ENCODE assay signal across 13 cellular contexts in the genomic region with DNA sequence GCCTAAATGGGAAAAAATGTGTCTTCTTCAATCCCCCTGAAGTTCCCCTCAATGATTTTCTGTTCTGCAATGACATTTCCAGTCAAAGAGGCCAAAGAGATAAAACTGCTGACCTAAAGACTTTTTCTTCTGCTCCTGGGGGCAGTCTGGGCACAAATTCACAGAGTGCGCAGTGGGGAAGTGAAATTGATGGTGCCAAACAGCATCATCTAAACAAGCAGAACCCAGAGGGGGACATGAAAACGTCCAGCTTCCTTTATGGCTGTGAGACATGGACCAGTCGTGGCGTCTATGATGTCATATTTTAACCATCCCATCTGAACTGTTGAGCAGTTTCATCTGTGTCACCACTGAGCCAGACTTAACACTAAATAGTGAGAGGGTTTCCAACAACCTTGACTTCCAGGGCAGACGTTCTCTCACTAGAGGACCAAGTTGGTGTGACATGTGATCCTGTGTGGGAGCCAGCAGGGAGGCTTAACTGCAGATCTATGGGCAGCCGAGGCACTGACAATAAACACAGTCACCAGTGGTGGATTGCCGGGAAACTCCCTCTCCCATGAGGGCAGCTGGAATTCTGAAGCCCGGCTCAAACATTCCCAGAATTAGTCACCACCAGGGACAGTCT. TPM values are rescaled to one million over a fixed set of nuclear protein-coding genes. Genes with fewer than 3 reads are reported as not detected.
A peak's percentile ranks its signal among the peaks of the same experiment; 100 is the strongest.
DNase-seq lines count a peak whose midpoint lies in the region; ATAC-seq, FAIRE-seq and TF ChIP-seq lines count a peak whose summit lies in the region.
"Had no signal": no experiment of that assay in that cellular context is flagged by ENCODE, and none has a peak within 500 bp of the region (broad histone marks: within the 10 kb centered on the region; RNA-seq: fewer than 3 reads in every experiment).

No MANE protein-coding gene starts in this region.

- TF ChIP-seq CTCF in A549 (IDR thresholded peaks at IDR 0.05) (no peak), HFFc6 (IDR thresholded peaks at IDR 0.05) (no peak)

- ATAC-seq in A549 (peak; percentile 36 to 58; a peak in 4 of 6 replicates), left lobe of liver (peak; percentile 40), GM18520 (IDR thresholded peaks at IDR 0.05; ENCODE audit: unreplicated experiment) (no peak)
- ATAC-seq in activated naive CD8-positive, alpha-beta T cell treated with anti-CD3 and anti-CD28 coated beads, Interleukin-2, amount 50 U/mL, for 24 hours = peak; percentile 69

- H3K36me3 Mint-ChIP-seq in HFFc6 (ENCODE audit: low read depth) = no peaks in the 10 kb centered on the region
- H3K36me3 Mint-ChIP-seq in activated naive CD8-positive, alpha-beta T cell treated with anti-CD3 and anti-CD28 coated beads, Interleukin-2, amount 50 U/mL, for 24 hours (ENCODE audit: low read depth) = no peaks in the 10 kb centered on the region
- peaks cover 2% of the 10 kb centered on the region for H3K36me3 Mint-ChIP-seq in activated T-helper 1 cell treated with anti-CD3 and anti-CD28 coated beads, Interleukin-12 subunit alpha, Interleukin-12 subunit beta, Interleukin-2, Interleukin-4 antibody, amounts not matched to agents 30 ng/mL and 10 ng/mL and 1 ng/mL, durations not matched to agents 14 hours and 24 hours and 36 hours (ENCODE audit: low read depth)

- no peaks in the 10 kb centered on the region for H3K4me1 ChIP-seq in A549

- H3K27ac Mint-ChIP-seq in HFFc6 = no peak overlapping the region
- peak overlapping the region; percentile 73 for H3K27ac Mint-ChIP-seq in activated naive CD8-positive, alpha-beta T cell treated with anti-CD3 and anti-CD28 coated beads, Interleukin-2, amount 50 U/mL, for 24 hours
- H3K27ac Mint-ChIP-seq in activated T-helper 1 cell treated with anti-CD3 and anti-CD28 coated beads, Interleukin-12 subunit alpha, Interleukin-12 subunit beta, Interleukin-2, Interleukin-4 antibody, amounts not matched to agents 30 ng/mL and 10 ng/mL and 1 ng/mL, durations not matched to agents 14 hours and 24 hours and 36 hours = no peak overlapping the region

- no peak overlapping the region for H3K4me3 Mint-ChIP-seq in HFFc6
- H3K4me3 Mint-ChIP-seq in activated naive CD8-positive, alpha-beta T cell treated with anti-CD3 and anti-CD28 coated beads, Interleukin-2, amount 50 U/mL, for 24 hours = no peak overlapping the region
- no peak overlapping the region for H3K4me3 Mint-ChIP-seq in activated T-helper 1 cell treated with anti-CD3 and anti-CD28 coated beads, Interleukin-12 subunit alpha, Interleukin-12 subunit beta, Interleukin-2, Interleukin-4 antibody, amounts not matched to agents 30 ng/mL and 10 ng/mL and 1 ng/mL, durations not matched to agents 14 hours and 24 hours and 36 hours
- H3K4me3 Mint-ChIP-seq: CD4-positive, CD25-positive, alpha-beta regulatory T cell had no signal

- DNase-seq in A549 (ENCODE audit: low read depth in 1 of 2, low spot score in 1 of 2) (peak; percentile 3 to 8), HFFc6 (peak; percentile 6), left lobe of liver (ENCODE audit: low spot score) (no peak), frontal cortex (ENCODE audit: low spot score in 2 of 2) (no peak), cerebellar nuclear complex (lab: John Stamatoyannopoulos, UW) (no peak)
- no peak for DNase-seq in activated naive CD8-positive, alpha-beta T cell treated with anti-CD3 and anti-CD28 coated beads, Interleukin-2, amount 50 U/mL, for 24 hours
- no peak for DNase-seq in activated T-helper 1 cell treated with anti-CD3 and anti-CD28 coated beads, Interleukin-12 subunit alpha, Interleukin-12 subunit beta, Interleukin-2, Interleukin-4 antibody, amounts not matched to agents 30 ng/mL and 10 ng/mL and 1 ng/mL, durations not matched to agents 14 hours and 24 hours and 36 hours (ENCODE audit: low spot score)
- DNase-seq: activated CD4-positive, alpha-beta T cell treated with anti-CD3 and anti-CD28 coated beads, Interleukin-2, amount 50 U/mL, for 4 hours; CD4-positive, CD25-positive, alpha-beta regulatory T cell; stimulated activated CD4-positive, alpha-beta T cell treated with anti-CD3 and anti-CD28 coated beads, Interleukin-12 subunit alpha, Interleukin-12 subunit beta, amount 100 ng/mL, for 4 hours had no signal

- H3K4me2 ChIP-seq in A549 = 0 out of 3 replicates have a peak overlapping the region, but pooled peaks have one; percentile 2

- no peak overlapping the region for H3K27ac ChIP-seq in A549

- H3K27me3 Mint-ChIP-seq in HFFc6 (ENCODE audit: insufficient read depth) = peaks cover 21% of the 10 kb centered on the region; the same call in 1 of the 2 replicates
- H3K27me3 Mint-ChIP-seq in activated naive CD8-positive, alpha-beta T cell treated with anti-CD3 and anti-CD28 coated beads, Interleukin-2, amount 50 U/mL, for 24 hours = no peaks in the 10 kb centered on the region
- peaks cover 3% of the 10 kb centered on the region for H3K27me3 Mint-ChIP-seq in activated T-helper 1 cell treated with anti-CD3 and anti-CD28 coated beads, Interleukin-12 subunit alpha, Interleukin-12 subunit beta, Interleukin-2, Interleukin-4 antibody, amounts not matched to agents 30 ng/mL and 10 ng/mL and 1 ng/mL, durations not matched to agents 14 hours and 24 hours and 36 hours (ENCODE audit: insufficient read depth)
- H3K27me3 Mint-ChIP-seq: CD4-positive, CD25-positive, alpha-beta regulatory T cell had no signal

- H3K9me3 ChIP-seq in A549 = no peaks in the 10 kb centered on the region

- TF ChIP-seq RAD21 in A549 (conservative IDR thresholded peaks at IDR 0.05 in 1 of 2, IDR thresholded peaks at IDR 0.05 in 1 of 2) = no peak

- H3K4me3 ChIP-seq in A549 = no peak overlapping the region

- H3K9me3 Mint-ChIP-seq in HFFc6 = no peaks in the 10 kb centered on the region
- H3K9me3 Mint-ChIP-seq in activated naive CD8-positive, alpha-beta T cell treated with anti-CD3 and anti-CD28 coated beads, Interleukin-2, amount 50 U/mL, for 24 hours = no peaks in the 10 kb centered on the region
- H3K9me3 Mint-ChIP-seq in activated T-helper 1 cell treated with anti-CD3 and anti-CD28 coated beads, Interleukin-12 subunit alpha, Interleukin-12 subunit beta, Interleukin-2, Interleukin-4 antibody, amounts not matched to agents 30 ng/mL and 10 ng/mL and 1 ng/mL, durations not matched to agents 14 hours and 24 hours and 36 hours = no peaks in the 10 kb centered on the region

- FAIRE-seq in A549 (lab: Jason Lieb, UNC) (no peak), frontal cortex (lab: Jason Lieb, UNC) (no peak)
- FAIRE-seq: islet of Langerhans had no signal

- no peak for TF ChIP-seq POLR2A in A549 (IDR thresholded peaks at IDR 0.05; ENCODE audit: low read length)

- H3K4me1 Mint-ChIP-seq in HFFc6 (ENCODE audit: low read depth) = 0 out of 2 replicates have a peak, but pooled peaks cover 6% of the 10 kb centered on the region
- peaks cover 57% of the 10 kb centered on the region for H3K4me1 Mint-ChIP-seq in activated naive CD8-positive, alpha-beta T cell treated with anti-CD3 and anti-CD28 coated beads, Interleukin-2, amount 50 U/mL, for 24 hours
- H3K4me1 Mint-ChIP-seq in activated T-helper 1 cell treated with anti-CD3 and anti-CD28 coated beads, Interleukin-12 subunit alpha, Interleukin-12 subunit beta, Interleukin-2, Interleukin-4 antibody, amounts not matched to agents 30 ng/mL and 10 ng/mL and 1 ng/mL, durations not matched to agents 14 hours and 24 hours and 36 hours (ENCODE audit: low read depth) = peaks cover 5% of the 10 kb centered on the region

- intact Hi-C loops in activated T-helper 1 cell treated with anti-CD3 and anti-CD28 coated beads, Interleukin-12 subunit alpha, Interleukin-12 subunit beta, Interleukin-2, Interleukin-4 antibody, amounts not matched to agents 30 ng/mL and 10 ng/mL and 1 ng/mL, durations not matched to agents 14 hours and 24 hours and 36 hours (cut with micrococcal nuclease) = no loop called here

- no peak for TF ChIP-seq EP300 in A549 (IDR thresholded peaks at IDR 0.05)

- CTCF ChIA-PET in A549 (lab: Yijun Ruan, JAX) = interaction anchor here (1.0 to 1.5 kb wide), 3 partner anchors 10 to 55 kb away, joined by 3 to 5 read pairs (median 3); no protein-coding TSS in a partner anchor

- 24% methylated on average over 8 of the region's 8 CpGs for WGBS in A549 (ENCODE audit: missing lambda C conversion rate)

- POLR2A ChIA-PET in A549 (lab: Yijun Ruan, JAX) = no interaction called here

TF ChIP-seq in A549, 52 proteins besides CTCF, POLR2A, EP300 and RAD21:
- TF ChIP-seq MAFK (IDR thresholded peaks at IDR 0.05; ENCODE audit: partially characterized antibody) = peak; percentile 68
- TF ChIP-seq, protein P1, sequence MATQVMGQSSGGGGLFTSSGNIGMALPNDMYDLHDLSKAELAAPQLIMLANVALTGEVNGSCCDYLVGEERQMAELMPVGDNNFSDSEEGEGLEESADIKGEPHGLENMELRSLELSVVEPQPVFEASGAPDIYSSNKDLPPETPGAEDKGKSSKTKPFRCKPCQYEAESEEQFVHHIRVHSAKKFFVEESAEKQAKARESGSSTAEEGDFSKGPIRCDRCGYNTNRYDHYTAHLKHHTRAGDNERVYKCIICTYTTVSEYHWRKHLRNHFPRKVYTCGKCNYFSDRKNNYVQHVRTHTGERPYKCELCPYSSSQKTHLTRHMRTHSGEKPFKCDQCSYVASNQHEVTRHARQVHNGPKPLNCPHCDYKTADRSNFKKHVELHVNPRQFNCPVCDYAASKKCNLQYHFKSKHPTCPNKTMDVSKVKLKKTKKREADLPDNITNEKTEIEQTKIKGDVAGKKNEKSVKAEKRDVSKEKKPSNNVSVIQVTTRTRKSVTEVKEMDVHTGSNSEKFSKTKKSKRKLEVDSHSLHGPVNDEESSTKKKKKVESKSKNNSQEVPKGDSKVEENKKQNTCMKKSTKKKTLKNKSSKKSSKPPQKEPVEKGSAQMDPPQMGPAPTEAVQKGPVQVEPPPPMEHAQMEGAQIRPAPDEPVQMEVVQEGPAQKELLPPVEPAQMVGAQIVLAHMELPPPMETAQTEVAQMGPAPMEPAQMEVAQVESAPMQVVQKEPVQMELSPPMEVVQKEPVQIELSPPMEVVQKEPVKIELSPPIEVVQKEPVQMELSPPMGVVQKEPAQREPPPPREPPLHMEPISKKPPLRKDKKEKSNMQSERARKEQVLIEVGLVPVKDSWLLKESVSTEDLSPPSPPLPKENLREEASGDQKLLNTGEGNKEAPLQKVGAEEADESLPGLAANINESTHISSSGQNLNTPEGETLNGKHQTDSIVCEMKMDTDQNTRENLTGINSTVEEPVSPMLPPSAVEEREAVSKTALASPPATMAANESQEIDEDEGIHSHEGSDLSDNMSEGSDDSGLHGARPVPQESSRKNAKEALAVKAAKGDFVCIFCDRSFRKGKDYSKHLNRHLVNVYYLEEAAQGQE (IDR thresholded peaks at IDR 0.05) = no peak

RNA-seq across cellular contexts. Expression of a gene that starts 12.4 kb away (rescaled TPM):
- not detected in 2 replicates for polyA plus RNA-seq in A549 (2011; rRNA removed)
- not detected in 2 replicates for polyA plus RNA-seq in A549 (2012; cell fraction: cytosol; rRNA removed)
- not detected in 2 replicates for polyA plus RNA-seq in A549 (2012; cell fraction: nucleus; rRNA removed)
- not detected in 3 replicates for polyA plus RNA-seq in A549 (2017; fragmentation: RNase III; extraction: RNeasy Plus Mini Kit Qiagen cat#74134 plus additional on column Dnase treatment)
- polyA minus RNA-seq in A549 (2011; rRNA and poly(A)+ RNA removed) = not detected in 2 replicates
- total RNA-seq in HFFc6 (2021; fragmentation: NEBNext Ultra II Directional; extraction: Animal tissue kit (Norgen Biotek cat#: 25700)) = not detected
- total RNA-seq in left lobe of liver = 1.1 TPM
- 2.0 TPM for total RNA-seq in frontal cortex
- 1.7 TPM in 2 replicates for total RNA-seq in activated T-helper 1 cell treated with anti-CD3 and anti-CD28 coated beads, Interleukin-12 subunit alpha, Interleukin-12 subunit beta, Interleukin-2, Interleukin-4 antibody, amounts not matched to agents 30 ng/mL and 10 ng/mL and 1 ng/mL, durations not matched to agents 14 hours and 24 hours and 36 hours
- total RNA-seq: dermis microvascular lymphatic vessel endothelial cell had no signal

Comparison
In these comparisons a context has a peak if more than half of its experiments do, and no peak if none do; other contexts are left out.
1. DNase-seq: peak in A549 (2 of 2) and HFFc6 (single experiment); none in activated naive CD8-positive, alpha-beta T cell treated with anti-CD3 and anti-CD28 coated beads, Interleukin-2, amount 50 U/mL, for 24 hours (single experiment), left lobe of liver (single experiment), frontal cortex (0 of 2), cerebellar nuclear complex (0 of 2) and activated T-helper 1 cell treated with anti-CD3 and anti-CD28 coated beads, Interleukin-12 subunit alpha, Interleukin-12 subunit beta, Interleukin-2, Interleukin-4 antibody, amounts not matched to agents 30 ng/mL and 10 ng/mL and 1 ng/mL, durations not matched to agents 14 hours and 24 hours and 36 hours (single experiment).